Comparison of ENCODE assay signal across 31 cellular contexts in genomic region chr1:41844255-41844654, GRCh38.
DNase-seq lines count a peak whose midpoint lies in the region; ATAC-seq, FAIRE-seq and TF ChIP-seq lines count a peak whose summit lies in the region.
"Had no signal": no experiment of that assay in that cellular context is flagged by ENCODE, and none has a peak within 500 bp of the region (broad histone marks: within the 10 kb centered on the region; RNA-seq: fewer than 3 reads in every experiment).

No MANE protein-coding gene starts in this region.

- no TSS peak for BruUV-seq in MCF 10A (replicated peaks; lab: Mats Ljungman, UMichigan)

- H3K9me3 Mint-ChIP-seq in astrocyte (ENCODE audit: unreplicated experiment): no peaks in the 10 kb centered on the region
- H3K9me3 Mint-ChIP-seq in MCF 10A (ENCODE audit: unreplicated experiment): no peaks in the 10 kb centered on the region
- H3K9me3 Mint-ChIP-seq: CD4-positive, CD25-positive, alpha-beta regulatory T cell had no signal

- peaks cover 25% of the 10 kb centered on the region for H3F3A ChIP-seq in SK-N-SH (replicated peaks; ENCODE audit: insufficient read depth)
- peaks cover 17% of the 10 kb centered on the region for H3F3A ChIP-seq in smooth muscle cell (ENCODE audit: low read depth)

- CTCF ChIA-PET in SK-N-SH (lab: Yijun Ruan, JAX): no interaction called here
- CTCF ChIA-PET in MCF 10A (lab: Yijun Ruan, JAX): interaction anchor here (0.5 kb wide), 1 partner anchor 635 kb away, joined by 3 read pairs; no protein-coding TSS in a partner anchor

- H3K4me3 ChIP-seq in SK-N-SH (ENCODE audit: low read depth in 2 of 2, low read length in 1 of 2): no peak overlapping the region
- no peak overlapping the region for H3K4me3 ChIP-seq in astrocyte (ENCODE audit: insufficient read depth, low read depth, low read length)
- H3K4me3 ChIP-seq in smooth muscle cell: no peak overlapping the region
- H3K4me3 ChIP-seq: breast epithelium, gastroesophageal sphincter, HAP-1, tibial nerve had no signal

- no peaks in the 10 kb centered on the region for H3K36me3 ChIP-seq in SK-N-SH (replicated peaks in 1 of 2; ENCODE audit: control insufficient read depth in 1 of 2, insufficient read depth in 2 of 2, low read length in 1 of 2)
- H3K36me3 ChIP-seq in astrocyte (ENCODE audit: insufficient read depth, low read length): no peaks in the 10 kb centered on the region
- no peaks in the 10 kb centered on the region for H3K36me3 ChIP-seq in smooth muscle cell (ENCODE audit: low read depth)
- H3K36me3 ChIP-seq: breast epithelium, gastroesophageal sphincter, HAP-1 had no signal

- DNase-seq in SK-N-SH (no peak), astrocyte (ENCODE audit: low read depth) (no peak), left kidney (ENCODE audit: low read depth, low spot score) (peak; percentile 19), smooth muscle cell (lab: John Stamatoyannopoulos, UW; ENCODE audit: unreplicated experiment) (no peak), 8988T (no peak), MCF 10A (ENCODE audit: unreplicated experiment) (no peak)
- no peak for DNase-seq in activated CD4-positive, CD25-positive, alpha-beta regulatory T cell treated with anti-CD3 and anti-CD28 coated beads, Interleukin-2, amount 50 U/mL, for 72 hours
- DNase-seq: activated CD4-positive, alpha-beta T cell treated with anti-CD3 and anti-CD28 coated beads for 4 hours; activated CD8-positive, alpha-beta T cell treated with anti-CD3 and anti-CD28 coated beads, Interleukin-2, amount 10 ng/mL, durations not matched to agents 7 days and 5 days; activated naive CD4-positive, alpha-beta T cell treated with anti-CD3 and anti-CD28 coated beads, Interleukin-2, amount 50 U/mL, for 16 hours; AML-193; Calu3; CD4-positive, CD25-positive, alpha-beta regulatory T cell; EL; hippocampal formation; left cardiac atrium; MV-4-11; NCI-H146; NCI-H524; NK-92 treated with Interleukin-12 subunit alpha and Interleukin-12 subunit beta, amount 100 ng/mL, for 24 hours; nucleus accumbens; stimulated activated CD4-positive, alpha-beta T cell treated with anti-CD3 and anti-CD28 coated beads, Interleukin-4, amount 100 ng/mL, for 24 hours had no signal

- 0 out of 2 replicates have a peak, but pooled peaks cover 4% of the 10 kb centered on the region for H3K79me2 ChIP-seq in SK-N-SH (ENCODE audit: insufficient read depth)
- peaks cover 2% of the 10 kb centered on the region for H3K79me2 ChIP-seq in astrocyte (ENCODE audit: insufficient read depth, low read length)
- H3K79me2 ChIP-seq in smooth muscle cell (ENCODE audit: low read depth): no peaks in the 10 kb centered on the region

- ATAC-seq in SK-N-SH treated with all-trans-retinoic acid at 6 μM for 48 hours: no peak
- ATAC-seq: activated CD8-positive, alpha-beta T cell treated with anti-CD3 and anti-CD28 coated beads, Interleukin-2, amount 10 ng/mL, durations not matched to agents 7 days and 5 days; gastroesophageal sphincter; HepG2 had no signal

- POLR2A ChIA-PET in SK-N-SH (lab: Yijun Ruan, JAX): no interaction called here
- POLR2A ChIA-PET in MCF 10A (lab: Yijun Ruan, JAX): no interaction called here

- H3K27ac Mint-ChIP-seq in astrocyte (ENCODE audit: unreplicated experiment): peak overlapping the region; percentile 89
- no peak overlapping the region for H3K27ac Mint-ChIP-seq in MCF 10A (ENCODE audit: low read depth, unreplicated experiment)
- H3K27ac Mint-ChIP-seq: activated CD8-positive, alpha-beta T cell treated with anti-CD3 and anti-CD28 coated beads, Interleukin-2, amount 10 ng/mL, durations not matched to agents 7 days and 5 days; progenitor cell of endocrine pancreas had no signal

- H3K4me3 Mint-ChIP-seq in astrocyte (ENCODE audit: unreplicated experiment) (no peak overlapping the region), MCF 10A (ENCODE audit: unreplicated experiment) (no peak overlapping the region)
- H3K4me3 Mint-ChIP-seq: activated CD8-positive, alpha-beta T cell treated with anti-CD3 and anti-CD28 coated beads, Interleukin-2, amount 10 ng/mL, durations not matched to agents 7 days and 5 days; CD4-positive, CD25-positive, alpha-beta regulatory T cell had no signal

- H3K4me1 ChIP-seq in SK-N-SH (ENCODE audit: control insufficient read depth in 1 of 2, insufficient read depth in 2 of 2, low read depth in 1 of 2, low read length in 1 of 2) (peaks cover 20 to 29% of the 10 kb centered on the region in 2 experiments; a peak in 3 of 4 replicates), astrocyte (ENCODE audit: insufficient read depth, low read length) (peaks cover 32% of the 10 kb centered on the region), smooth muscle cell (ENCODE audit: low read depth) (peaks cover 5% of the 10 kb centered on the region)
- H3K4me1 ChIP-seq: breast epithelium, HAP-1 had no signal

- H3K27me3 ChIP-seq in SK-N-SH (ENCODE audit: insufficient read depth) (no peaks in the 10 kb centered on the region), astrocyte (ENCODE audit: insufficient read depth, low read length) (no peaks in the 10 kb centered on the region), smooth muscle cell (ENCODE audit: low read depth) (no peaks in the 10 kb centered on the region)
- H3K27me3 ChIP-seq: breast epithelium, gastroesophageal sphincter, tibial nerve had no signal

- no peaks in the 10 kb centered on the region for H3K9me2 ChIP-seq in SK-N-SH

- H3K27ac ChIP-seq in SK-N-SH (ENCODE audit: low read depth in 2 of 2, low read length in 1 of 2) (peak overlapping the region in 1 of 2 experiments; percentile 56; a peak in 2 of 4 replicates), astrocyte (ENCODE audit: low read depth, low read length) (peak overlapping the region; percentile 54), smooth muscle cell (ENCODE audit: low read depth) (peak overlapping the region; percentile 25)
- H3K27ac ChIP-seq: breast epithelium, gastroesophageal sphincter, tibial nerve had no signal

- intact Hi-C loops in MCF 10A (cut with micrococcal nuclease): no loop called here

- H3K9ac ChIP-seq in SK-N-SH (no peak overlapping the region), astrocyte (ENCODE audit: low read length) (no peak overlapping the region), smooth muscle cell (ENCODE audit: low read depth) (no peak overlapping the region)

- H3K4me1 Mint-ChIP-seq in astrocyte (ENCODE audit: low read depth, unreplicated experiment): peaks cover 37% of the 10 kb centered on the region
- H3K4me1 Mint-ChIP-seq in MCF 10A (ENCODE audit: insufficient read depth, unreplicated experiment): no peaks in the 10 kb centered on the region

- 86% methylated on average over 8 of the region's 8 CpGs for WGBS in SK-N-SH (ENCODE audit: low lambda C conversion rate)
- WGBS in smooth muscle cell (ENCODE audit: low lambda C conversion rate): 86% methylated on average over 8 of the region's 8 CpGs

- H3K36me3 Mint-ChIP-seq in astrocyte (ENCODE audit: low read depth, unreplicated experiment) (no peaks in the 10 kb centered on the region), MCF 10A (ENCODE audit: insufficient read depth, unreplicated experiment) (no peaks in the 10 kb centered on the region)

- no peak for FAIRE-seq in astrocyte (lab: Jason Lieb, UNC)
- FAIRE-seq: endothelial cell of umbilical vein, GM18507, HepG2 had no signal

- no peak overlapping the region for H2AFZ ChIP-seq in SK-N-SH (ENCODE audit: low read depth)
- H2AFZ ChIP-seq in astrocyte (ENCODE audit: low read depth, low read length): no peak overlapping the region
- no peak overlapping the region for H2AFZ ChIP-seq in smooth muscle cell (ENCODE audit: low read depth)

- no peak for TF ChIP-seq RAD21 in SK-N-SH (IDR thresholded peaks at IDR 0.05; ENCODE audit: low read length)

- H3K27me3 Mint-ChIP-seq in astrocyte (ENCODE audit: low read depth, unreplicated experiment) (no peaks in the 10 kb centered on the region), MCF 10A (ENCODE audit: insufficient read depth, unreplicated experiment) (no peaks in the 10 kb centered on the region)
- H3K27me3 Mint-ChIP-seq: CD4-positive, CD25-positive, alpha-beta regulatory T cell had no signal

- no peak for TF ChIP-seq EP300 in SK-N-SH (IDR thresholded peaks at IDR 0.05; ENCODE audit: borderline replicate concordance in 1 of 2, low read depth in 1 of 2, low read length in 1 of 2)

- H3K4me2 ChIP-seq in SK-N-SH (peak overlapping the region; percentile 49; the same call in 1 of the 2 replicates), astrocyte (ENCODE audit: low read length) (peak overlapping the region; percentile 78), smooth muscle cell (peak overlapping the region; percentile 27)

- no peaks in the 10 kb centered on the region for H3K9me3 ChIP-seq in SK-N-SH
- H3K9me3 ChIP-seq in astrocyte (ENCODE audit: insufficient read depth, low read depth, low read length): no peaks in the 10 kb centered on the region
- no peaks in the 10 kb centered on the region for H3K9me3 ChIP-seq in smooth muscle cell (replicated peaks; ENCODE audit: low read depth)
- H3K9me3 ChIP-seq: breast epithelium, gastroesophageal sphincter, HAP-1, tibial nerve had no signal

- TF ChIP-seq CTCF in SK-N-SH (IDR thresholded peaks at IDR 0.05) (no peak), astrocyte (IDR thresholded peaks at IDR 0.05; ENCODE audit: insufficient read depth, low read depth, low read length) (no peak), smooth muscle cell (IDR thresholded peaks at IDR 0.05; ENCODE audit: borderline replicate concordance, insufficient read depth, poor library complexity, severe bottlenecking) (no peak), MCF 10A (IDR thresholded peaks at IDR 0.05; ENCODE audit: unreplicated experiment) (no peak)

- H4K20me1 ChIP-seq in SK-N-SH (ENCODE audit: insufficient read depth) (no peaks in the 10 kb centered on the region), astrocyte (ENCODE audit: insufficient read depth, low read length) (no peaks in the 10 kb centered on the region), smooth muscle cell (ENCODE audit: low read depth) (no peaks in the 10 kb centered on the region)

TF ChIP-seq in SK-N-SH, 30 proteins besides CTCF, POLR2A, EP300 and RAD21 (continues in another document):
- TF ChIP-seq FOXM1 (IDR thresholded peaks at IDR 0.05; ENCODE audit: low read depth): no peak

TF ChIP-seq in SK-N-SH treated with all-trans-retinoic acid at 6 μM for 48 hours, 23 proteins besides CTCF, POLR2A, EP300 and RAD21:
- no peak for TF ChIP-seq ZFP30 (CRISPR knock-in tag; IDR thresholded peaks at IDR 0.05)
- no peak for TF ChIP-seq ZNF565 (CRISPR knock-in tag; conservative IDR thresholded peaks at IDR 0.05; ENCODE audit: low read depth)
- no peak for TF ChIP-seq ARNTL (CRISPR knock-in tag; IDR thresholded peaks at IDR 0.05; ENCODE audit: borderline replicate concordance, low read depth)
TF ChIP-seq in SK-N-SH treated with all-trans-retinoic acid at 6 μM for 48 hours: peak in this region for 0.

Comparison
In these comparisons a context has a peak if more than half of its experiments do, and no peak if none do; other contexts are left out.
1. H3K4me2 ChIP-seq: peak in every context shown above with its lines; median percentile 78 in astrocyte; 49 in SK-N-SH; 27 in smooth muscle cell.